1 cellular context compared by ENCODE assay signal in genomic region chr2:15271941-15272340, GRCh38.
TF ChIP-seq lines count a peak whose summit lies in the region.

No MANE protein-coding gene starts in this region.

TF ChIP-seq in HepG2, 621 proteins besides CTCF, POLR2A, EP300 and RAD21 (continued from another document):
- TF ChIP-seq, protein P1, sequence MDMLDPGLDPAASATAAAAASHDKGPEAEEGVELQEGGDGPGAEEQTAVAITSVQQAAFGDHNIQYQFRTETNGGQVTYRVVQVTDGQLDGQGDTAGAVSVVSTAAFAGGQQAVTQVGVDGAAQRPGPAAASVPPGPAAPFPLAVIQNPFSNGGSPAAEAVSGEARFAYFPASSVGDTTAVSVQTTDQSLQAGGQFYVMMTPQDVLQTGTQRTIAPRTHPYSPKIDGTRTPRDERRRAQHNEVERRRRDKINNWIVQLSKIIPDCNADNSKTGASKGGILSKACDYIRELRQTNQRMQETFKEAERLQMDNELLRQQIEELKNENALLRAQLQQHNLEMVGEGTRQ (IDR thresholded peaks at IDR 0.05; ENCODE audit: low read depth, low read length), result no peak
- TF ChIP-seq, protein P1 (CRISPR knock-in tag; IDR thresholded peaks at IDR 0.05; ENCODE audit: borderline replicate concordance), result no peak
- TF ChIP-seq MIER3 (CRISPR knock-in tag; IDR thresholded peaks at IDR 0.05; ENCODE audit: borderline replicate concordance) (no peak), CBX5 (CRISPR knock-in tag; IDR thresholded peaks at IDR 0.05; ENCODE audit: borderline replicate concordance) (no peak), ZNF629 (CRISPR knock-in tag; conservative IDR thresholded peaks at IDR 0.05) (no peak), ELF3 (CRISPR knock-in tag; IDR thresholded peaks at IDR 0.05) (no peak), ZNF33B (CRISPR knock-in tag; IDR thresholded peaks at IDR 0.05) (no peak), EHMT2 (IDR thresholded peaks at IDR 0.05; ENCODE audit: borderline replicate concordance, low read depth, low read length) (no peak), ZNF292 (CRISPR knock-in tag; IDR thresholded peaks at IDR 0.05; ENCODE audit: borderline replicate concordance, low read depth) (no peak), ZSCAN20 (CRISPR knock-in tag; IDR thresholded peaks at IDR 0.05; ENCODE audit: borderline replicate concordance) (no peak), ZNF550 (CRISPR knock-in tag; IDR thresholded peaks at IDR 0.05; ENCODE audit: borderline replicate concordance) (no peak), NFIB (CRISPR knock-in tag; IDR thresholded peaks at IDR 0.05; ENCODE audit: borderline replicate concordance) (no peak), ZNF317 (CRISPR knock-in tag; IDR thresholded peaks at IDR 0.05) (no peak), ZNF264 (CRISPR knock-in tag; IDR thresholded peaks at IDR 0.05) (no peak)
- TF ChIP-seq, protein P2, sequence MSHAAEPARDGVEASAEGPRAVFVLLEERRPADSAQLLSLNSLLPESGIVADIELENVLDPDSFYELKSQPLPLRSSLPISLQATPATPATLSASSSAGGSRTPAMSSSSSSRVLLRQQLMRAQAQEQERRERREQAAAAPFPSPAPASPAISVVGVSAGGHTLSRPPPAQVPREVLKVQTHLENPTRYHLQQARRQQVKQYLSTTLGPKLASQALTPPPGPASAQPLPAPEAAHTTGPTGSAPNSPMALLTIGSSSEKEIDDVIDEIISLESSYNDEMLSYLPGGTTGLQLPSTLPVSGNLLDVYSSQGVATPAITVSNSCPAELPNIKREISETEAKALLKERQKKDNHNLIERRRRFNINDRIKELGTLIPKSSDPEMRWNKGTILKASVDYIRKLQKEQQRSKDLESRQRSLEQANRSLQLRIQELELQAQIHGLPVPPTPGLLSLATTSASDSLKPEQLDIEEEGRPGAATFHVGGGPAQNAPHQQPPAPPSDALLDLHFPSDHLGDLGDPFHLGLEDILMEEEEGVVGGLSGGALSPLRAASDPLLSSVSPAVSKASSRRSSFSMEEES (CRISPR knock-in tag; IDR thresholded peaks at IDR 0.05), result no peak
TF ChIP-seq in HepG2: peak in this region for 0.
